ENCODE assay signal across 8 cellular contexts in genomic region chr19:2540646-2541454, GRCh38.
DNase-seq lines count a peak whose midpoint lies in the region; ATAC-seq, FAIRE-seq and TF ChIP-seq lines count a peak whose summit lies in the region.

No MANE protein-coding gene starts in this region.

- no peak for ATAC-seq in HG03159 (IDR thresholded peaks at IDR 0.05; ENCODE audit: unreplicated experiment)

- DNase-seq in adipocyte (ENCODE audit: low read depth) (peak; percentile 97), left ventricle myocardium inferior (peak; percentile 93), retina (peak; percentile 84), globus pallidus (ENCODE audit: low spot score) (no peak), NCI-H2107 treated with DMSO at 0.1 percent for 48 hours (lab: John Stamatoyannopoulos, UW; ENCODE audit: unreplicated experiment) (no peak)
- DNase-seq in effector CD8-positive, alpha-beta T cell (lab: John Stamatoyannopoulos, UW): no peak

- no peaks in the 10 kb centered on the region for H3K27me3 ChIP-seq in adipocyte (replicated peaks; ENCODE audit: control insufficient read depth, insufficient read depth, low read length)
- H3K27me3 ChIP-seq in left ventricle myocardium inferior (ENCODE audit: low read depth): no peaks in the 10 kb centered on the region

- H3K9me3 ChIP-seq in adipocyte (ENCODE audit: control insufficient read depth, low read length): no peaks in the 10 kb centered on the region
- no peaks in the 10 kb centered on the region for H3K9me3 ChIP-seq in left ventricle myocardium inferior (replicated peaks)

- H3K27ac ChIP-seq in left ventricle myocardium inferior (replicated peaks): peak overlapping the region; percentile 96

- H3K4me3 ChIP-seq in adipocyte (ENCODE audit: low read length) (peak overlapping the region; percentile 64), left ventricle myocardium inferior (peak overlapping the region; percentile 44)

- TF ChIP-seq CTCF in left ventricle myocardium inferior (IDR thresholded peaks at IDR 0.05; ENCODE audit: borderline replicate concordance): peak; percentile 62

- H3K4me1 ChIP-seq in adipocyte (ENCODE audit: control insufficient read depth, insufficient read depth, low read length) (peaks cover 52% of the 10 kb centered on the region), left ventricle myocardium inferior (peaks cover 59% of the 10 kb centered on the region)

- peak overlapping the region; percentile 88 for H3K9ac ChIP-seq in adipocyte (ENCODE audit: low read length)

- H3K36me3 ChIP-seq in adipocyte (ENCODE audit: control insufficient read depth, insufficient read depth, low read length, severe bottlenecking) (no peaks in the 10 kb centered on the region), left ventricle myocardium inferior (no peaks in the 10 kb centered on the region)

- FAIRE-seq in G401.6 (lab: Jason Lieb, UNC): peak; percentile 97

- intact Hi-C loops in left ventricle myocardium inferior (cut with micrococcal nuclease): loop anchor here (5.0 kb wide), 1 partner anchor 64 kb away; the partner anchor contains the start of gene GADD45B

Comparison
In these comparisons a context has a peak if more than half of its experiments do, and no peak if none do; other contexts are left out.
1. DNase-seq: peak in adipocyte (single experiment), left ventricle myocardium inferior (single experiment) and retina (single experiment); none in globus pallidus (single experiment), effector CD8-positive, alpha-beta T cell (single experiment) and NCI-H2107 treated with DMSO at 0.1 percent for 48 hours (single experiment).